2 cellular contexts compared by ENCODE assay signal in genomic region chr6:134823635-134824034, GRCh38.
TF ChIP-seq lines count a peak whose summit lies in the region.

No MANE protein-coding gene starts in this region.

TF ChIP-seq in A549, 52 proteins besides CTCF, POLR2A, EP300 and RAD21:
- no peak for TF ChIP-seq BCL3 (IDR thresholded peaks at IDR 0.05)
- no peak for TF ChIP-seq ZNF302 (CRISPR knock-in tag; IDR thresholded peaks at IDR 0.05)
- TF ChIP-seq ZSCAN20 (CRISPR knock-in tag; IDR thresholded peaks at IDR 0.05) = no peak
- no peak for TF ChIP-seq RFX5 (IDR thresholded peaks at IDR 0.05)
- no peak for TF ChIP-seq POLR2AphosphoS2 (conservative IDR thresholded peaks at IDR 0.05; ENCODE audit: low read length)
- TF ChIP-seq PBX3 (IDR thresholded peaks at IDR 0.05) = no peak
- TF ChIP-seq E2F6 (IDR thresholded peaks at IDR 0.05; ENCODE audit: borderline replicate concordance, low read depth) = no peak
- TF ChIP-seq MYC (IDR thresholded peaks at IDR 0.05; ENCODE audit: borderline replicate concordance, low read length) = no peak
- no peak for TF ChIP-seq ELK1 (IDR thresholded peaks at IDR 0.05; ENCODE audit: low read depth, low read length)
- TF ChIP-seq FOSL2 (IDR thresholded peaks at IDR 0.05) = no peak
- TF ChIP-seq FOSL2 (CRISPR knock-in tag; IDR thresholded peaks at IDR 0.05) = no peak
- no peak for TF ChIP-seq TP53 (CRISPR knock-in tag; IDR thresholded peaks at IDR 0.05)

TF ChIP-seq in IMR-90, 13 proteins besides CTCF, POLR2A, EP300 and RAD21:
- TF ChIP-seq USF2 (IDR thresholded peaks at IDR 0.05; ENCODE audit: low read depth, low read length) (no peak), NFE2L2 (IDR thresholded peaks at IDR 0.05; ENCODE audit: low read depth, low read length) (no peak), BHLHE40 (IDR thresholded peaks at IDR 0.05; ENCODE audit: low read depth, low read length) (no peak), FOS (IDR thresholded peaks at IDR 0.05; ENCODE audit: low read depth, low read length) (no peak)
